In genomic region chr13:110323172-110323851, GRCh38 we compare ENCODE assay signal across 13 cellular contexts. TPM values are rescaled to one million over a fixed set of nuclear protein-coding genes. Genes with fewer than 3 reads are reported as not detected.
DNase-seq lines count a peak whose midpoint lies in the region; ATAC-seq and TF ChIP-seq lines count a peak whose summit lies in the region.
"Had no signal": no experiment of that assay in that cellular context is flagged by ENCODE, and none has a peak within 500 bp of the region (broad histone marks: within the 10 kb centered on the region; RNA-seq: fewer than 3 reads in every experiment).

No MANE protein-coding gene starts in this region.

- peaks cover 6% of the 10 kb centered on the region for H3K9me3 Mint-ChIP-seq in mesothelial cell of epicardium

- TF ChIP-seq CTCF in coronary artery (IDR thresholded peaks at IDR 0.05) (no peak), mesothelial cell of epicardium (IDR thresholded peaks at IDR 0.05; ENCODE audit: unreplicated experiment) (peak; percentile 31)

- H3K4me3 ChIP-seq in coronary artery = no peak overlapping the region

- H3K4me1 Mint-ChIP-seq in mesothelial cell of epicardium = peaks cover 55% of the 10 kb centered on the region

- DNase-seq in AG08396 (ENCODE audit: low spot score) (peak; percentile 78), M059J (ENCODE audit: low read depth) (peak; percentile 91), coronary artery (ENCODE audit: low spot score) (peak; percentile 76), mesothelial cell of epicardium (ENCODE audit: low spot score in 2 of 2, unreplicated experiment in 2 of 2) (no peak), NOMO-1 treated with DMSO at 0.1 percent for 48 hours (lab: John Stamatoyannopoulos, UW; ENCODE audit: unreplicated experiment) (no peak), NCI-H82 (lab: John Stamatoyannopoulos, UW) (no peak), Ammon's horn (ENCODE audit: low spot score) (no peak)
- DNase-seq: activated T-cell treated with anti-CD3 and anti-CD28 coated beads, Interleukin-2, amount 50 U/mL, for 48 hours; NCI-H2081 had no signal

- H3K36me3 Mint-ChIP-seq in mesothelial cell of epicardium = peaks cover 12% of the 10 kb centered on the region

- no peak for ATAC-seq in HG03135 (IDR thresholded peaks at IDR 0.05; ENCODE audit: unreplicated experiment)

- no peak overlapping the region for H3K4me3 Mint-ChIP-seq in mesothelial cell of epicardium
- H3K4me3 Mint-ChIP-seq: type B pancreatic cell had no signal

- H3K27ac ChIP-seq in coronary artery = peak overlapping the region; percentile 62 to 89
- H3K27ac ChIP-seq: C4-2B, neutrophil had no signal

- no peaks in the 10 kb centered on the region for H3K27me3 Mint-ChIP-seq in mesothelial cell of epicardium (ENCODE audit: low read depth)

- H3K27ac Mint-ChIP-seq in mesothelial cell of epicardium = peak overlapping the region; percentile 13
- H3K27ac Mint-ChIP-seq: type B pancreatic cell had no signal

RNA-seq across cellular contexts. Expression of gene COL4A2, which starts 16.2 kb away (rescaled TPM):
- total RNA-seq in M059J (2014; rRNA removed; shearing (Covaris generic)) = 110 and 205 TPM in 2 replicates
- total RNA-seq in mesothelial cell of epicardium = 432 to 469 TPM (median 449 TPM) in 3 replicates

RNA-seq across cellular contexts. Expression of gene COL4A1, which starts 16.4 kb away (rescaled TPM):
- 59.5 and 99.9 TPM in 2 replicates for total RNA-seq in M059J (2014; rRNA removed; shearing (Covaris generic))
- total RNA-seq in mesothelial cell of epicardium = 341 to 362 TPM (median 347 TPM) in 3 replicates

Comparison
In these comparisons a context has a peak if more than half of its experiments do, and no peak if none do; other contexts are left out.
1. DNase-seq: peak in AG08396 (single experiment), M059J (single experiment) and coronary artery (single experiment); none in mesothelial cell of epicardium (0 of 2), NOMO-1 treated with DMSO at 0.1 percent for 48 hours (single experiment), NCI-H82 (single experiment) and Ammon's horn (single experiment).